9 cellular contexts compared by ENCODE assay signal in the genomic region with DNA sequence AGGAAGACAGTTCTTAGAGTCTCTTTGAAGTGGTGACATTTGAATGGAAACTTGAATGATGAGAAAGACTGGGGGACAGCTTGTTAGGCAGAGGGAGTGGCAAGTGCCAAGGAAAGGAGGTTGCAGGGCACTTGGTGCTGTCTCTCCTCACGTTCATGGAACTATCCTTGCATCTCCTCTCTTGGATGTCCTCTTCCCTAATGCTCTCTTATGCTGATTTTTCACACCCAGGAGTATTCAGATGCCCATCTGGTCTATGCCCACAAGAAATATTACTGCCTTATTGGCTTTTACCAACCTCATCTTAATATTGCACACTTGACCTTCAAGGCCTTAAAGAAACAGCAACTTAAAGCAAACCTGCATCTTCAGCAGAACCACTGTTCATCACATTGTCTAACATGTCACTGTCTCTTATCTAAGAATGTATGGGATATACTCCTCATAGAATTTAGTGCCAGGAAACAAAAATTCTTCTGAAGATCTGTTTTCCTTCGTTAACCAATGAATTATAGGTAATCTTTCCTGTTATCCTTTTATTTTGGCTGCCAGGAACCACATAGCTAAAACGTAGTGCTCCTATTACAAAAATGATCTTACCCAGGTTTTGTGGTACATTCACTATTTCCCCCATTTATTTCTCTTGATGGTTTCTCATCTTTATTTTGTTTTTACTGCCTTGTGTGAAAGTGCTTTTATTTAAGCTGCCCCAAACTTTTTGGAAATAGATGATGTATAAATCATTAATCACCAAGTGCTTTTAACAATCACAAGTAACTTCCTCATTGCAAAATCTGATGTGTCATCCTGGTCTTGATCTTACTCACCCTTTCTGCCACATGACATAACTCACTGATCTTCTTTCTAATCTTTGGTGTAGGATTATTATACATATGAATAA. TPM values are rescaled to one million over a fixed set of nuclear protein-coding genes. Genes with fewer than 3 reads are reported as not detected.
DNase-seq lines count a peak whose midpoint lies in the region; ATAC-seq lines count a peak whose summit lies in the region.
"Had no signal": no experiment of that assay in that cellular context is flagged by ENCODE, and none has a peak within 500 bp of the region (broad histone marks: within the 10 kb centered on the region; RNA-seq: fewer than 3 reads in every experiment).

No MANE protein-coding gene starts in this region.

- H3K9me3 ChIP-seq in skeletal muscle satellite cell (replicated peaks; ENCODE audit: low read length), result no peaks in the 10 kb centered on the region

- no peak for DNase-seq in activated CD4-positive, CD25-positive, alpha-beta regulatory T cell (lab: John Stamatoyannopoulos, UW)
- DNase-seq in SK-MEL-5 (ENCODE audit: low read depth, low spot score) (peak; percentile 6), NCI-H146 treated with DMSO at 0.1 percent for 48 hours (lab: John Stamatoyannopoulos, UW; ENCODE audit: unreplicated experiment) (no peak), SK-N-DZ (ENCODE audit: low spot score) (no peak)
- DNase-seq in activated CD4-positive, CD25-positive, alpha-beta regulatory T cell treated with anti-CD3 and anti-CD28 coated beads, Interleukin-2, amount 50 U/mL, for 72 hours, result no peak

- in situ Hi-C loops in SK-MEL-5 (cut with HindIII; ENCODE audit: low pct_unique_long_range_greater_than_20kb, low sequenced_read_pairs), result no loop called here

- peaks cover 3% of the 10 kb centered on the region for H3K36me3 ChIP-seq in skeletal muscle satellite cell (ENCODE audit: insufficient read depth, low read length)

- peak overlapping the region; percentile 17 for H3K4me3 ChIP-seq in skeletal muscle satellite cell (ENCODE audit: low read length)

- peaks cover 38% of the 10 kb centered on the region for H3K4me1 ChIP-seq in skeletal muscle satellite cell (ENCODE audit: control insufficient read depth, insufficient read depth, low read length)

- ATAC-seq in activated CD4-positive, CD25-positive, alpha-beta regulatory T cell treated with anti-CD3 and anti-CD28 coated beads, Interleukin-2, amount 50 U/mL, for 24 hours, result peak; percentile 43 to 68
- ATAC-seq in HG02981 (IDR thresholded peaks at IDR 0.05; ENCODE audit: unreplicated experiment), result peak; percentile 99
- ATAC-seq: Panc1 had no signal

- no peaks in the 10 kb centered on the region for H3K27me3 ChIP-seq in skeletal muscle satellite cell (ENCODE audit: control insufficient read depth, insufficient read depth, low read length)

- peak overlapping the region; percentile 16 for H3K9ac ChIP-seq in skeletal muscle satellite cell (ENCODE audit: low read depth, low read length)

- peak overlapping the region; percentile 58 for H3K4me2 ChIP-seq in skeletal muscle satellite cell (ENCODE audit: low read length)

RNA-seq across cellular contexts. Expression of a gene that starts 12.8 kb away (rescaled TPM):
- total RNA-seq in SK-MEL-5 (2014; rRNA removed; shearing (Covaris generic)), result 1.1 and 1.2 TPM in 2 replicates
- polyA plus RNA-seq in SK-MEL-5 (2015; cell fraction: cytosol; rRNA removed), result 0.95 and 1.5 TPM in 2 replicates
- polyA plus RNA-seq in SK-MEL-5 (2015; cell fraction: nucleus; rRNA removed), result 1.3 and 1.6 TPM in 2 replicates
- total RNA-seq in skeletal muscle satellite cell (2012; rRNA removed), result 19.0 and 36.8 TPM in 2 replicates
- polyA plus RNA-seq in SK-N-DZ (2014; cell fraction: cytosol; rRNA removed), result 2.5 and 4.6 TPM in 2 replicates
- polyA plus RNA-seq in SK-N-DZ (2014; cell fraction: nucleus; rRNA removed), result 4.6 and 5.3 TPM in 2 replicates
